Comparison of ENCODE assay signal across 12 cellular contexts in genomic region chr5:136021016-136021405, GRCh38. TPM values are rescaled to one million over a fixed set of nuclear protein-coding genes. Genes with fewer than 3 reads are reported as not detected.
DNase-seq lines count a peak whose midpoint lies in the region; ATAC-seq and TF ChIP-seq lines count a peak whose summit lies in the region.
"Had no signal": no experiment of that assay in that cellular context is flagged by ENCODE, and none has a peak within 500 bp of the region (broad histone marks: within the 10 kb centered on the region; RNA-seq: fewer than 3 reads in every experiment).

No MANE protein-coding gene starts in this region.

- DNase-seq in GM23338 (ENCODE audit: low spot score) = no peak
- no peak for DNase-seq in SK-N-SH
- peak in 1 of 2 donors; percentile 61 for DNase-seq in foreskin keratinocyte
- no peak for DNase-seq in smooth muscle cell (lab: John Stamatoyannopoulos, UW; ENCODE audit: unreplicated experiment)
- no peak for DNase-seq in AML-193 (lab: John Stamatoyannopoulos, UW)
- DNase-seq in activated CD4-positive, alpha-beta memory T cell treated with anti-CD3 and anti-CD28 coated beads for 36 hours = no peak
- DNase-seq: naive thymus-derived CD8-positive, alpha-beta T cell; NCI-H1417; NCI-H82; stimulated activated CD4-positive, alpha-beta T cell treated with anti-CD3 and anti-CD28 coated beads, Interleukin-4, amount 100 ng/mL, for 4 hours had no signal

- H3K27me3 ChIP-seq in GM23338 (ENCODE audit: insufficient read depth) (no peaks in the 10 kb centered on the region), SK-N-SH (ENCODE audit: insufficient read depth) (no peaks in the 10 kb centered on the region), foreskin keratinocyte (no peaks in the 10 kb centered on the region), smooth muscle cell (ENCODE audit: low read depth) (no peaks in the 10 kb centered on the region)

- TF ChIP-seq CTCF in GM23338 (conservative IDR thresholded peaks at IDR 0.05; ENCODE audit: low read depth in 2 of 2) (no peak), SK-N-SH (IDR thresholded peaks at IDR 0.05) (no peak), foreskin keratinocyte (conservative IDR thresholded peaks at IDR 0.05) (no peak), smooth muscle cell (IDR thresholded peaks at IDR 0.05; ENCODE audit: borderline replicate concordance, insufficient read depth, poor library complexity, severe bottlenecking) (no peak)

- H3K27ac ChIP-seq in GM23338 (ENCODE audit: low read depth) = no peak overlapping the region
- H3K27ac ChIP-seq in SK-N-SH (ENCODE audit: low read depth in 2 of 2, low read length in 1 of 2) = peak overlapping the region; percentile 94 to 100
- H3K27ac ChIP-seq in foreskin keratinocyte = peak overlapping the region; percentile 69
- peak overlapping the region; percentile 100 for H3K27ac ChIP-seq in smooth muscle cell (ENCODE audit: low read depth)
- H3K27ac ChIP-seq: thoracic aorta had no signal

- H3K9me3 Mint-ChIP-seq in GM23338 = no peaks in the 10 kb centered on the region
- no peaks in the 10 kb centered on the region for H3K9me3 Mint-ChIP-seq in activated CD4-positive, alpha-beta memory T cell treated with anti-CD3 and anti-CD28 coated beads for 36 hours
- H3K9me3 Mint-ChIP-seq: naive thymus-derived CD8-positive, alpha-beta T cell had no signal

- H3K27me3 Mint-ChIP-seq in GM23338 (ENCODE audit: insufficient read depth, low read depth, poor library complexity) = no peaks in the 10 kb centered on the region
- H3K27me3 Mint-ChIP-seq in activated CD4-positive, alpha-beta memory T cell treated with anti-CD3 and anti-CD28 coated beads for 36 hours = peaks cover 6% of the 10 kb centered on the region

- H3K9ac ChIP-seq in SK-N-SH (peak overlapping the region; percentile 56), smooth muscle cell (ENCODE audit: low read depth) (peak overlapping the region; percentile 95)

- H2AFZ ChIP-seq in GM23338 (0 out of 2 replicates have a peak overlapping the region, but pooled peaks have one; percentile 29), SK-N-SH (ENCODE audit: low read depth) (no peak overlapping the region), smooth muscle cell (ENCODE audit: low read depth) (no peak overlapping the region)

- H4K20me1 ChIP-seq in GM23338 (replicated peaks; ENCODE audit: insufficient read depth) (no peaks in the 10 kb centered on the region), SK-N-SH (ENCODE audit: insufficient read depth) (no peaks in the 10 kb centered on the region), smooth muscle cell (ENCODE audit: low read depth) (no peaks in the 10 kb centered on the region)

- H3K4me3 ChIP-seq in GM23338 (no peak overlapping the region), SK-N-SH (ENCODE audit: low read depth in 2 of 2, low read length in 1 of 2) (no peak overlapping the region), smooth muscle cell (no peak overlapping the region)
- H3K4me3 ChIP-seq: thoracic aorta had no signal

- WGBS in SK-N-SH (ENCODE audit: low lambda C conversion rate) = 24% methylated on average over 4 of the region's 4 CpGs
- 43% methylated on average over 4 of the region's 4 CpGs for WGBS in smooth muscle cell (ENCODE audit: low lambda C conversion rate)

- no peak overlapping the region for H3K27ac Mint-ChIP-seq in GM23338
- H3K27ac Mint-ChIP-seq in activated CD4-positive, alpha-beta memory T cell treated with anti-CD3 and anti-CD28 coated beads for 36 hours = no peak overlapping the region
- H3K27ac Mint-ChIP-seq: naive thymus-derived CD8-positive, alpha-beta T cell had no signal

- no peak overlapping the region for H3K4me2 ChIP-seq in GM23338
- peak overlapping the region; percentile 26; the same call in 1 of the 2 replicates for H3K4me2 ChIP-seq in SK-N-SH
- peak overlapping the region; percentile 76 for H3K4me2 ChIP-seq in smooth muscle cell

- no peak for ATAC-seq in GM23338
- ATAC-seq in foreskin keratinocyte = no peak
- no peak for ATAC-seq in HG03432 (IDR thresholded peaks at IDR 0.05; ENCODE audit: unreplicated experiment)
- ATAC-seq: naive thymus-derived CD8-positive, alpha-beta T cell had no signal

- H3K36me3 Mint-ChIP-seq in GM23338 (ENCODE audit: low read depth) = no peaks in the 10 kb centered on the region
- H3K36me3 Mint-ChIP-seq in activated CD4-positive, alpha-beta memory T cell treated with anti-CD3 and anti-CD28 coated beads for 36 hours = no peaks in the 10 kb centered on the region
- H3K36me3 Mint-ChIP-seq: naive thymus-derived CD8-positive, alpha-beta T cell had no signal

- H3K4me1 Mint-ChIP-seq in GM23338 = peaks cover 3% of the 10 kb centered on the region; the same call in 1 of the 3 replicates
- H3K4me1 Mint-ChIP-seq in activated CD4-positive, alpha-beta memory T cell treated with anti-CD3 and anti-CD28 coated beads for 36 hours (ENCODE audit: low read depth) = peaks cover 4% of the 10 kb centered on the region

- CTCF ChIA-PET in SK-N-SH (lab: Yijun Ruan, JAX) = interaction anchor here (0.6 to 1.4 kb wide), 2 partner anchors 62 to 490 kb away, joined by 3 read pairs; no protein-coding TSS in a partner anchor
- CTCF ChIA-PET in activated CD4-positive, alpha-beta memory T cell treated with anti-CD3 and anti-CD28 coated beads for 36 hours (lab: Charles Lee) = no interaction called here

- intact Hi-C loops in activated CD4-positive, alpha-beta memory T cell treated with anti-CD3 and anti-CD28 coated beads for 36 hours (cut with micrococcal nuclease) = no loop called here

- TF ChIP-seq RAD21 in SK-N-SH (IDR thresholded peaks at IDR 0.05; ENCODE audit: low read length) = no peak

- no peak for TF ChIP-seq EP300 in SK-N-SH (IDR thresholded peaks at IDR 0.05; ENCODE audit: borderline replicate concordance in 1 of 2, low read depth in 1 of 2, low read length in 1 of 2)

- H3K9me2 ChIP-seq in GM23338 (ENCODE audit: insufficient read depth) (peaks cover 14% of the 10 kb centered on the region; the same call in 1 of the 2 replicates), SK-N-SH (no peaks in the 10 kb centered on the region)

- H3K4me3 Mint-ChIP-seq in GM23338 = no peak overlapping the region
- H3K4me3 Mint-ChIP-seq in activated CD4-positive, alpha-beta memory T cell treated with anti-CD3 and anti-CD28 coated beads for 36 hours = no peak overlapping the region
- H3K4me3 Mint-ChIP-seq: naive thymus-derived CD8-positive, alpha-beta T cell had no signal

- H3K9me3 ChIP-seq in SK-N-SH = no peaks in the 10 kb centered on the region
- no peaks in the 10 kb centered on the region for H3K9me3 ChIP-seq in smooth muscle cell (replicated peaks; ENCODE audit: low read depth)
- H3K9me3 ChIP-seq: thoracic aorta had no signal

- POLR2A ChIA-PET in SK-N-SH (lab: Yijun Ruan, JAX) = no interaction called here
- POLR2A ChIA-PET in activated CD4-positive, alpha-beta memory T cell treated with anti-CD3 and anti-CD28 coated beads for 36 hours (lab: Charles Lee) = no interaction called here

- H3K36me3 ChIP-seq in GM23338 (ENCODE audit: insufficient read depth) (no peaks in the 10 kb centered on the region), SK-N-SH (replicated peaks in 1 of 2; ENCODE audit: control insufficient read depth in 1 of 2, insufficient read depth in 2 of 2, low read length in 1 of 2) (no peaks in the 10 kb centered on the region), smooth muscle cell (ENCODE audit: low read depth) (no peaks in the 10 kb centered on the region)
- H3K36me3 ChIP-seq: thoracic aorta had no signal

- no peaks in the 10 kb centered on the region for H3K79me2 ChIP-seq in GM23338 (replicated peaks; ENCODE audit: insufficient read depth)
- H3K79me2 ChIP-seq in SK-N-SH (ENCODE audit: insufficient read depth) = no peaks in the 10 kb centered on the region
- H3K79me2 ChIP-seq in smooth muscle cell (ENCODE audit: low read depth) = no peaks in the 10 kb centered on the region

- H3K4me1 ChIP-seq in GM23338 (ENCODE audit: insufficient read depth) (no peaks in the 10 kb centered on the region), SK-N-SH (ENCODE audit: control insufficient read depth in 1 of 2, insufficient read depth in 2 of 2, low read depth in 1 of 2, low read length in 1 of 2) (peaks cover 31 to 42% of the 10 kb centered on the region in 2 experiments), foreskin keratinocyte (peaks cover 34% of the 10 kb centered on the region), smooth muscle cell (ENCODE audit: low read depth) (peaks cover 10% of the 10 kb centered on the region)

- H3F3A ChIP-seq in GM23338 (replicated peaks; ENCODE audit: low read depth) (no peaks in the 10 kb centered on the region), SK-N-SH (replicated peaks; ENCODE audit: insufficient read depth) (peaks cover 51% of the 10 kb centered on the region), smooth muscle cell (ENCODE audit: low read depth) (peaks cover 29% of the 10 kb centered on the region)

TF ChIP-seq in GM23338, 12 proteins besides CTCF, POLR2A, EP300 and RAD21 (continues in another document):
- TF ChIP-seq NANOG (IDR thresholded peaks at IDR 0.05; ENCODE audit: borderline replicate concordance) = no peak
- no peak for TF ChIP-seq JUNB (IDR thresholded peaks at IDR 0.05; ENCODE audit: unreplicated experiment)
- TF ChIP-seq CREB1 (CRISPR knock-in tag; IDR thresholded peaks at IDR 0.05; ENCODE audit: low read depth) = no peak

TF ChIP-seq in SK-N-SH, 30 proteins besides CTCF, POLR2A, EP300 and RAD21:
- no peak for TF ChIP-seq GATA2 (CRISPR knock-in tag; IDR thresholded peaks at IDR 0.05)
- no peak for TF ChIP-seq RFX5 (IDR thresholded peaks at IDR 0.05; ENCODE audit: low read length)
- no peak for TF ChIP-seq NFIC (IDR thresholded peaks at IDR 0.05; ENCODE audit: borderline replicate concordance)
- TF ChIP-seq JUND (IDR thresholded peaks at IDR 0.05) = no peak
- no peak for TF ChIP-seq TCF12 (IDR thresholded peaks at IDR 0.05)
- no peak for TF ChIP-seq MAX (IDR thresholded peaks at IDR 0.05; ENCODE audit: low read depth)

RNA-seq across cellular contexts. Expression of gene TGFBI, which starts 7.8 kb away (rescaled TPM):
- total RNA-seq in GM23338 (2014; rRNA removed; shearing (Covaris generic)) = 8.2 and 8.9 TPM in 2 replicates
- polyA plus RNA-seq in GM23338 (2016; fragmentation: Nextera tagmentation; extraction: Ambion mirVana) (8.0 and 9.4 TPM in 2 replicates), SK-N-SH (2012; rRNA removed) (2,247 and 2,678 TPM in 2 replicates), foreskin keratinocyte (77.4 and 131 TPM in 2 replicates), smooth muscle cell (2,505 and 2,991 TPM in 2 replicates)
- 1,829 and 2,247 TPM in 2 replicates for polyA plus RNA-seq in SK-N-SH (2012; cell fraction: cytosol; rRNA removed)
- 2,574 and 3,187 TPM in 2 replicates for polyA plus RNA-seq in SK-N-SH (2012; cell fraction: nucleus; rRNA removed)
- total RNA-seq in foreskin keratinocyte (86.9 and 143 TPM in 2 replicates), smooth muscle cell (2,635 and 2,673 TPM in 2 replicates)
- total RNA-seq in activated CD4-positive, alpha-beta memory T cell treated with anti-CD3 and anti-CD28 coated beads for 36 hours = under 1 TPM; 0.58 to 0.97 TPM

Comparison
In these comparisons a context has a peak if more than half of its experiments do, and no peak if none do; other contexts are left out.
1. RNA of gene TGFBI, which starts 7.8 kb away (total RNA-seq): 2,635 to 2,673 TPM in smooth muscle cell; 86.9 to 143 TPM in foreskin keratinocyte, 8.2 to 8.9 TPM in GM23338 and 0.58 to 0.97 TPM in activated CD4-positive, alpha-beta memory T cell treated with anti-CD3 and anti-CD28 coated beads for 36 hours; every median in the first group is over 10 times any median in the second.